In the genomic region with DNA sequence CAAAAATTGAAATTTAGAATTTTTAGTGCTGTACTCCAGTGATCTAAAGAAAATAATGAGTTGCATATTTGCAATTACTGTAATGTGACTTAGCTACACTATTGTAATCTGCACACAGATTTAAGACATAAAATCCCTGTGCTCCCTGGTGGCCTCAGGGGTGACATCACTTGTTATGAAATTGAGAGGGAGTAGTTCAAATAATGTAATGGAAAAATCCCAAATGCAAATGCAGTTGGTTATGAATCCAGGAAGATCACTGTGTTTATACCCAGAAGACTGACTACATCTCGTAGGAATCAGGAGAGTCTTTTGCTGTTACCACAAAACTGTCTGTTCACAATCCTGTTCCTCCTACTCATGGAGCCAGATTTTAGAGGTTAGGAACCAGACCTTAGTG, we compare ENCODE assay signal across 14 cellular contexts.
DNase-seq lines count a peak whose midpoint lies in the region; ATAC-seq and TF ChIP-seq lines count a peak whose summit lies in the region.
"Had no signal": no experiment of that assay in that cellular context is flagged by ENCODE, and none has a peak within 500 bp of the region (broad histone marks: within the 10 kb centered on the region; RNA-seq: fewer than 3 reads in every experiment).

No MANE protein-coding gene starts in this region.

- no peak overlapping the region for H3K4me3 Mint-ChIP-seq in natural killer cell
- H3K4me3 Mint-ChIP-seq: activated T-cell treated with anti-CD3 and anti-CD28 coated beads, Interleukin-2, amount 50 U/mL, for 24 hours; nephron progenitor cell had no signal

- H3K4me1 Mint-ChIP-seq in natural killer cell = no peaks in the 10 kb centered on the region
- H3K4me1 Mint-ChIP-seq: nephron progenitor cell had no signal

- peak; percentile 69 for ATAC-seq in left lung
- ATAC-seq in GM21526 (IDR thresholded peaks at IDR 0.05; ENCODE audit: low FRiP score, unreplicated experiment) = no peak
- no peak for ATAC-seq in natural killer cell

- DNase-seq in HS-27A (ENCODE audit: low read depth) (peak; percentile 17), choroid plexus epithelial cell (ENCODE audit: low read depth) (peak; percentile 35), left lung (no peak), SW 1271 (lab: John Stamatoyannopoulos, UW) (no peak), natural killer cell (no peak)
- DNase-seq: activated T-cell treated with anti-CD3 and anti-CD28 coated beads, Interleukin-2, amount 50 U/mL, for 24 hours; anterior cingulate cortex; DMS153; NCI-H1048; NCI-H69; nephron progenitor cell; SIG-M5 had no signal

- H3K36me3 Mint-ChIP-seq in natural killer cell = no peaks in the 10 kb centered on the region

- H3K27ac Mint-ChIP-seq in natural killer cell = no peak overlapping the region
- H3K27ac Mint-ChIP-seq: activated T-cell treated with anti-CD3 and anti-CD28 coated beads, Interleukin-2, amount 50 U/mL, for 24 hours; nephron progenitor cell had no signal

- H3K27ac ChIP-seq in left lung = peak overlapping the region in 1 of 2 donors; percentile 56
- peak overlapping the region; percentile 61 for H3K27ac ChIP-seq in urinary bladder (ENCODE audit: low read depth)

- H3K4me1 ChIP-seq in left lung (no peaks in the 10 kb centered on the region), urinary bladder (ENCODE audit: insufficient read depth) (no peaks in the 10 kb centered on the region)

- H3K9me3 Mint-ChIP-seq in natural killer cell = no peaks in the 10 kb centered on the region
- H3K9me3 Mint-ChIP-seq: activated T-cell treated with anti-CD3 and anti-CD28 coated beads, Interleukin-2, amount 50 U/mL, for 24 hours; nephron progenitor cell had no signal

- H3K27me3 ChIP-seq in left lung = no peaks in the 10 kb centered on the region

- H3K36me3 ChIP-seq in left lung (no peaks in the 10 kb centered on the region), urinary bladder (ENCODE audit: insufficient read depth) (no peaks in the 10 kb centered on the region)

- intact Hi-C loops in left lung (cut with DNase I) (no loop called here), natural killer cell (cut with micrococcal nuclease) (no loop called here)

- no peak overlapping the region for H3K4me3 ChIP-seq in choroid plexus epithelial cell (ENCODE audit: low read depth, low read length)
- no peak overlapping the region for H3K4me3 ChIP-seq in left lung
- H3K4me3 ChIP-seq in urinary bladder (ENCODE audit: low read depth, low read length) = no peak overlapping the region

- H3K27me3 Mint-ChIP-seq in natural killer cell (ENCODE audit: low read depth in 2 of 2) = peaks cover 4 to 9% of the 10 kb centered on the region in 2 donors
- H3K27me3 Mint-ChIP-seq: activated T-cell treated with anti-CD3 and anti-CD28 coated beads, Interleukin-2, amount 50 U/mL, for 24 hours had no signal

- 20% methylated on average over 1 of the region's 1 CpG for WGBS in urinary bladder

- H3K9me3 ChIP-seq in left lung = no peaks in the 10 kb centered on the region

- TF ChIP-seq CTCF in choroid plexus epithelial cell (conservative IDR thresholded peaks at IDR 0.05; ENCODE audit: low read depth, low read length) (no peak), left lung (IDR thresholded peaks at IDR 0.05) (no peak), natural killer cell (IDR thresholded peaks at IDR 0.05) (no peak)

Comparison
In these comparisons a context has a peak if more than half of its experiments do, and no peak if none do; other contexts are left out.
1. DNase-seq: peak in HS-27A (single experiment) and choroid plexus epithelial cell (single experiment); none in left lung (0 of 2), SW 1271 (0 of 2) and natural killer cell (single experiment).